In genomic region chr6:105985098-105985815, GRCh38 we compare ENCODE assay signal across 12 cellular contexts.
DNase-seq lines count a peak whose midpoint lies in the region; TF ChIP-seq lines count a peak whose summit lies in the region.
"Had no signal": no experiment of that assay in that cellular context is flagged by ENCODE, and none has a peak within 500 bp of the region (broad histone marks: within the 10 kb centered on the region; RNA-seq: fewer than 3 reads in every experiment).

No MANE protein-coding gene starts in this region.

- no peak overlapping the region for H3K9ac ChIP-seq in HUES6 (ENCODE audit: low read length)

- H3K9me3 Mint-ChIP-seq in chondrocyte (ENCODE audit: low read depth) (no peaks in the 10 kb centered on the region), nephron progenitor cell (peaks cover 18% of the 10 kb centered on the region)

- peaks cover 15% of the 10 kb centered on the region; the same call in 1 of the 2 replicates for H3K4me1 ChIP-seq in HUES6 (ENCODE audit: control insufficient read depth, insufficient read depth, low read length)

- H3K4me1 Mint-ChIP-seq in chondrocyte (ENCODE audit: low read depth) = peaks cover 16% of the 10 kb centered on the region
- peaks cover 34% of the 10 kb centered on the region for H3K4me1 Mint-ChIP-seq in nephron progenitor cell

- TF ChIP-seq CTCF in chondrocyte (IDR thresholded peaks at IDR 0.05) (no peak), nephron progenitor cell (IDR thresholded peaks at IDR 0.05) (no peak)

- H3K36me3 Mint-ChIP-seq in chondrocyte (ENCODE audit: low read depth) (peaks cover 9% of the 10 kb centered on the region), nephron progenitor cell (ENCODE audit: low read depth) (peaks cover 14% of the 10 kb centered on the region)

- H3K27ac Mint-ChIP-seq in chondrocyte (ENCODE audit: unreplicated experiment) (no peak overlapping the region), nephron progenitor cell (no peak overlapping the region)

- DNase-seq in DMS 273 (lab: John Stamatoyannopoulos, UW; ENCODE audit: unreplicated experiment) = peak; percentile 25
- no peak for DNase-seq in DMS 273 treated with DMSO at 0.1 percent for 48 hours (lab: John Stamatoyannopoulos, UW)
- DNase-seq in chondrocyte (ENCODE audit: low spot score) = no peak
- DNase-seq in nephron progenitor cell = no peak
- DNase-seq in NCI-H1092 treated with DMSO at 0.1 percent for 48 hours (lab: John Stamatoyannopoulos, UW) = no peak
- no peak for DNase-seq in NCI-H1417 treated with DMSO at 0.1 percent for 48 hours (lab: John Stamatoyannopoulos, UW)
- no peak for DNase-seq in NCI-H1436 treated with DMSO at 0.1 percent for 48 hours (lab: John Stamatoyannopoulos, UW)
- DNase-seq: activated CD4-positive, alpha-beta T cell treated with anti-CD3 and anti-CD28 coated beads, Interleukin-2, amount 50 U/mL, for 48 hours; amniotic stem cell; NCI-H524 treated with DMSO at 0.1 percent for 48 hours had no signal

- no peak overlapping the region for H3K27ac ChIP-seq in HUES6 (ENCODE audit: low read depth, low read length)
- H3K27ac ChIP-seq: 22Rv1 had no signal

- H3K36me3 ChIP-seq in HUES6 (ENCODE audit: control insufficient read depth, insufficient read depth, low read length) = no peaks in the 10 kb centered on the region

- no peaks in the 10 kb centered on the region for H3K9me3 ChIP-seq in HUES6 (ENCODE audit: control insufficient read depth, insufficient read depth, low read depth, low read length)

- H3K4me3 Mint-ChIP-seq in chondrocyte (ENCODE audit: unreplicated experiment) = peak overlapping the region; percentile 57
- peak overlapping the region; percentile 73 for H3K4me3 Mint-ChIP-seq in nephron progenitor cell

- H3K27me3 Mint-ChIP-seq in chondrocyte (ENCODE audit: low read depth) (peaks cover 71% of the 10 kb centered on the region), nephron progenitor cell (ENCODE audit: low read depth, poor library complexity) (peaks cover 38% of the 10 kb centered on the region)

- H3K4me3 ChIP-seq in HUES6 (ENCODE audit: low read depth, low read length) = peak overlapping the region; percentile 65

- peaks cover 96% of the 10 kb centered on the region for H3K27me3 ChIP-seq in HUES6 (ENCODE audit: control insufficient read depth, insufficient read depth, low read length)
